ENCODE assay signal across 1 cellular context in genomic region chr5:132257131-132258101, GRCh38.
TF ChIP-seq lines count a peak whose summit lies in the region.

A gene with protein sequence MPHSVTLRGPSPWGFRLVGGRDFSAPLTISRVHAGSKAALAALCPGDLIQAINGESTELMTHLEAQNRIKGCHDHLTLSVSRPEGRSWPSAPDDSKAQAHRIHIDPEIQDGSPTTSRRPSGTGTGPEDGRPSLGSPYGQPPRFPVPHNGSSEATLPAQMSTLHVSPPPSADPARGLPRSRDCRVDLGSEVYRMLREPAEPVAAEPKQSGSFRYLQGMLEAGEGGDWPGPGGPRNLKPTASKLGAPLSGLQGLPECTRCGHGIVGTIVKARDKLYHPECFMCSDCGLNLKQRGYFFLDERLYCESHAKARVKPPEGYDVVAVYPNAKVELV (plus strand): TSS chr5:132257696. CDS start chr5:132257735, 39 bp downstream.

TF ChIP-seq in K562, 482 proteins besides CTCF, POLR2A, EP300 and RAD21 (continued from another document):
- TF ChIP-seq, protein P1, sequence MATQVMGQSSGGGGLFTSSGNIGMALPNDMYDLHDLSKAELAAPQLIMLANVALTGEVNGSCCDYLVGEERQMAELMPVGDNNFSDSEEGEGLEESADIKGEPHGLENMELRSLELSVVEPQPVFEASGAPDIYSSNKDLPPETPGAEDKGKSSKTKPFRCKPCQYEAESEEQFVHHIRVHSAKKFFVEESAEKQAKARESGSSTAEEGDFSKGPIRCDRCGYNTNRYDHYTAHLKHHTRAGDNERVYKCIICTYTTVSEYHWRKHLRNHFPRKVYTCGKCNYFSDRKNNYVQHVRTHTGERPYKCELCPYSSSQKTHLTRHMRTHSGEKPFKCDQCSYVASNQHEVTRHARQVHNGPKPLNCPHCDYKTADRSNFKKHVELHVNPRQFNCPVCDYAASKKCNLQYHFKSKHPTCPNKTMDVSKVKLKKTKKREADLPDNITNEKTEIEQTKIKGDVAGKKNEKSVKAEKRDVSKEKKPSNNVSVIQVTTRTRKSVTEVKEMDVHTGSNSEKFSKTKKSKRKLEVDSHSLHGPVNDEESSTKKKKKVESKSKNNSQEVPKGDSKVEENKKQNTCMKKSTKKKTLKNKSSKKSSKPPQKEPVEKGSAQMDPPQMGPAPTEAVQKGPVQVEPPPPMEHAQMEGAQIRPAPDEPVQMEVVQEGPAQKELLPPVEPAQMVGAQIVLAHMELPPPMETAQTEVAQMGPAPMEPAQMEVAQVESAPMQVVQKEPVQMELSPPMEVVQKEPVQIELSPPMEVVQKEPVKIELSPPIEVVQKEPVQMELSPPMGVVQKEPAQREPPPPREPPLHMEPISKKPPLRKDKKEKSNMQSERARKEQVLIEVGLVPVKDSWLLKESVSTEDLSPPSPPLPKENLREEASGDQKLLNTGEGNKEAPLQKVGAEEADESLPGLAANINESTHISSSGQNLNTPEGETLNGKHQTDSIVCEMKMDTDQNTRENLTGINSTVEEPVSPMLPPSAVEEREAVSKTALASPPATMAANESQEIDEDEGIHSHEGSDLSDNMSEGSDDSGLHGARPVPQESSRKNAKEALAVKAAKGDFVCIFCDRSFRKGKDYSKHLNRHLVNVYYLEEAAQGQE (CRISPR knock-in tag; IDR thresholded peaks at IDR 0.05; ENCODE audit: low read depth), result no peak
